Comparison of ENCODE assay signal across 8 cellular contexts in the genomic region with DNA sequence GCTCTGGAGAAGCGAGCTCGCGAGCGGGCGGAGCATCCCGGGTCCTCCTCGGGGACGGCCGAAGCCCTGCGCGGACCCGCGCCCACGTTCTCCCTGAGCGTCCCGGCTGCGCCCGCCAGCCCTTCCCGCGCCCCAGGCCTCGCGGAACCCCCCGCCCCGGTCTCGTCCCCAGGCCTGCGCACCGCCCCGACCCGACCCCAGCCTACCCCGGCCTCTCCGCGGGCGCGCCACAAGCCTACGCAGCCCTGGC. TPM values are rescaled to one million over a fixed set of nuclear protein-coding genes. Genes with fewer than 3 reads are reported as not detected.
DNase-seq lines count a peak whose midpoint lies in the region; ATAC-seq and TF ChIP-seq lines count a peak whose summit lies in the region.

No MANE protein-coding gene starts in this region.

- intact Hi-C loops in Panc1 (cut with micrococcal nuclease; ENCODE audit: unreplicated experiment) (no loop called here), esophagus muscularis mucosa (cut with DNase I) (no loop called here)

- no peak for TF ChIP-seq EP300 in esophagus muscularis mucosa (IDR thresholded peaks at IDR 0.05)

- BruUV-seq in Panc1 (replicated peaks; lab: Mats Ljungman, UMichigan) = no TSS peak

- DNase-seq in Panc1 (ENCODE audit: low read depth, low spot score) = no peak
- DNase-seq in esophagus muscularis mucosa (ENCODE audit: extremely low spot score) = no peak
- no peak for DNase-seq in progenitor cell of endocrine pancreas (ENCODE audit: low spot score, unreplicated experiment)
- DNase-seq in NCI-H1092 (lab: John Stamatoyannopoulos, UW) = no peak

- CTCF ChIA-PET in Panc1 (lab: Charles Lee) = no interaction called here

- no peaks in the 10 kb centered on the region for H3K9me3 Mint-ChIP-seq in progenitor cell of endocrine pancreas (ENCODE audit: low read depth)

- 1% methylated on average over 16 of the region's 35 CpGs for WGBS in esophagus muscularis mucosa

- H3K27me3 ChIP-seq in Panc1 (ENCODE audit: control insufficient read depth, insufficient read depth, low read length) = no peaks in the 10 kb centered on the region
- no peaks in the 10 kb centered on the region for H3K27me3 ChIP-seq in esophagus muscularis mucosa

- POLR2A ChIA-PET in Panc1 (lab: Charles Lee) = no interaction called here

- peak; percentile 92 for TF ChIP-seq POLR2A in esophagus muscularis mucosa (IDR thresholded peaks at IDR 0.05; ENCODE audit: low read depth)

- H3K36me3 ChIP-seq in Panc1 (ENCODE audit: control insufficient read depth, insufficient read depth, low read length) (peaks cover 32% of the 10 kb centered on the region; the same call in 1 of the 2 replicates), esophagus muscularis mucosa (peaks cover 16 to 30% (median 26%) of the 10 kb centered on the region in 4 donors)

- H3K4me3 Mint-ChIP-seq in progenitor cell of endocrine pancreas (ENCODE audit: low read depth) = peak overlapping the region; percentile 79

- TF ChIP-seq CTCF in Panc1 (IDR thresholded peaks at IDR 0.05) = no peak
- TF ChIP-seq CTCF in esophagus muscularis mucosa (IDR thresholded peaks at IDR 0.05) = no peak
- TF ChIP-seq CTCF in progenitor cell of endocrine pancreas (IDR thresholded peaks at IDR 0.05; ENCODE audit: unreplicated experiment) = no peak

- ATAC-seq in GM18520 (IDR thresholded peaks at IDR 0.05; ENCODE audit: unreplicated experiment) (peak; percentile 5), Panc1 (peak; percentile 50), HG02870 (IDR thresholded peaks at IDR 0.05; ENCODE audit: unreplicated experiment) (no peak), GM21447 (IDR thresholded peaks at IDR 0.05; ENCODE audit: unreplicated experiment) (no peak), GM21737 (IDR thresholded peaks at IDR 0.05; ENCODE audit: unreplicated experiment) (no peak)

- H3K4me3 ChIP-seq in Panc1 (ENCODE audit: low read depth in 2 of 2, low read length in 2 of 2) (peak overlapping the region; percentile 88 to 94), esophagus muscularis mucosa (peak overlapping the region; percentile 72 to 98 (median 86))

- H3K9me3 ChIP-seq in Panc1 (ENCODE audit: control insufficient read depth, insufficient read depth, low read depth, low read length) (no peaks in the 10 kb centered on the region), esophagus muscularis mucosa (no peaks in the 10 kb centered on the region)

- in situ Hi-C loops in Panc1 (cut with HindIII; ENCODE audit: low pct_unique_long_range_greater_than_20kb, low sequenced_read_pairs) = loop anchor here (25.0 kb wide), 1 partner anchor 353 kb away; no protein-coding TSS in a partner anchor

- H3K36me3 Mint-ChIP-seq in progenitor cell of endocrine pancreas (ENCODE audit: insufficient read depth) = peaks cover 7% of the 10 kb centered on the region

- H3K4me1 ChIP-seq in Panc1 (ENCODE audit: control insufficient read depth, insufficient read depth, low read length) (peaks cover 24% of the 10 kb centered on the region), esophagus muscularis mucosa (peaks cover 20 to 39% (median 37%) of the 10 kb centered on the region in 4 donors)

- H3K27me3 Mint-ChIP-seq in progenitor cell of endocrine pancreas = no peaks in the 10 kb centered on the region

- H3K27ac ChIP-seq in Panc1 (ENCODE audit: low read length) (peak overlapping the region; percentile 83), esophagus muscularis mucosa (replicated peaks in 1 of 4) (peak overlapping the region; percentile 98 to 100 (median 100))

- peaks cover 21% of the 10 kb centered on the region for H3K4me1 Mint-ChIP-seq in progenitor cell of endocrine pancreas (ENCODE audit: low read depth)

- peak overlapping the region; percentile 97 for H3K27ac Mint-ChIP-seq in progenitor cell of endocrine pancreas

RNA-seq across cellular contexts. Expression of gene USP36, which starts 0.2 kb away (rescaled TPM):
- total RNA-seq in Panc1 (2021; ENCODE audit: unreplicated experiment) (113 TPM), esophagus muscularis mucosa (10 to 100 TPM; 23.3 to 44.7 (median 32.2) TPM), progenitor cell of endocrine pancreas (54.1 and 54.9 TPM in 2 replicates)
- 60.8 TPM for polyA plus RNA-seq in Panc1 (2012; ENCODE audit: insufficient read length)

RNA-seq across cellular contexts. Expression of gene CYTH1, which starts 58.4 kb away (rescaled TPM):
- total RNA-seq in Panc1 (2021; ENCODE audit: unreplicated experiment) (46.7 TPM), esophagus muscularis mucosa (10 to 100 TPM; 25.7 to 39.4 (median 35.7) TPM), progenitor cell of endocrine pancreas (30.1 and 33.3 TPM in 2 replicates)
- 35.3 TPM for polyA plus RNA-seq in Panc1 (2012; ENCODE audit: insufficient read length)

Comparison
In these comparisons a context has a peak if more than half of its experiments do, and no peak if none do; other contexts are left out.
1. ATAC-seq: peak in GM18520 (single experiment) and Panc1 (single experiment); none in HG02870 (single experiment), GM21447 (single experiment) and GM21737 (single experiment).